Comparison of ENCODE assay signal across 21 cellular contexts in genomic region chr7:122013070-122013469, GRCh38.
DNase-seq lines count a peak whose midpoint lies in the region; ATAC-seq, FAIRE-seq and TF ChIP-seq lines count a peak whose summit lies in the region.
"Had no signal": no experiment of that assay in that cellular context is flagged by ENCODE, and none has a peak within 500 bp of the region (broad histone marks: within the 10 kb centered on the region; RNA-seq: fewer than 3 reads in every experiment).

No MANE protein-coding gene starts in this region.

- H3K4me3 ChIP-seq in bronchial epithelial cell (ENCODE audit: low read depth, low read length) = no peak overlapping the region
- H3K4me3 ChIP-seq: A549, gastroesophageal sphincter, HAP-1, lower lobe of right lung, MG63, psoas muscle had no signal

- TF ChIP-seq CTCF in bronchial epithelial cell (IDR thresholded peaks at IDR 0.05; ENCODE audit: insufficient read depth, low read length, severe bottlenecking) = no peak

- peak overlapping the region; percentile 3 for H3K27ac Mint-ChIP-seq in activated CD4-positive, alpha-beta T cell treated with anti-CD3 and anti-CD28 coated beads, Interleukin-2, amount 10 ng/mL, durations not matched to agents 24 days and 14 days
- H3K27ac Mint-ChIP-seq: CD8-positive, alpha-beta T cell; natural killer cell; WTC11 had no signal

- H3K9me3 Mint-ChIP-seq in activated CD4-positive, alpha-beta T cell treated with anti-CD3 and anti-CD28 coated beads, Interleukin-2, amount 10 ng/mL, durations not matched to agents 24 days and 14 days = no peaks in the 10 kb centered on the region
- H3K9me3 Mint-ChIP-seq: CD8-positive, alpha-beta T cell; WTC11 had no signal

- H3K36me3 Mint-ChIP-seq in activated CD4-positive, alpha-beta T cell treated with anti-CD3 and anti-CD28 coated beads, Interleukin-2, amount 10 ng/mL, durations not matched to agents 24 days and 14 days (ENCODE audit: low read depth) = no peaks in the 10 kb centered on the region
- H3K36me3 Mint-ChIP-seq: CD8-positive, alpha-beta T cell; natural killer cell had no signal

- FAIRE-seq in bronchial epithelial cell (lab: Jason Lieb, UNC) = no peak
- FAIRE-seq: A549, endometrium, HTR-8/SVneo had no signal

- no peaks in the 10 kb centered on the region for H3K36me3 ChIP-seq in bronchial epithelial cell (ENCODE audit: control insufficient read depth, insufficient read depth, low read length)
- H3K36me3 ChIP-seq: gastroesophageal sphincter, HAP-1, lower lobe of right lung, MG63 had no signal

- DNase-seq in activated CD4-positive, alpha-beta T cell treated with anti-CD3 and anti-CD28 coated beads, Interleukin-2, amount 10 ng/mL, durations not matched to agents 24 days and 14 days = no peak
- DNase-seq in activated CD4-positive, alpha-beta T cell treated with anti-CD3 and anti-CD28 coated beads, Interleukin-2, amount 50 U/mL, for 4 hours = no peak
- peak; percentile 4 for DNase-seq in bronchial epithelial cell (ENCODE audit: low read depth)
- DNase-seq in cardiac septum (ENCODE audit: low spot score) = no peak
- DNase-seq in NCI-H1694 treated with DMSO at 0.1 percent for 48 hours (lab: John Stamatoyannopoulos, UW) = no peak
- DNase-seq: CD8-positive, alpha-beta T cell; cerebellar nuclear complex; lower lobe of right lung; MG63; natural killer cell; NCI-H69; psoas muscle had no signal

- no peaks in the 10 kb centered on the region for H3K4me1 Mint-ChIP-seq in activated CD4-positive, alpha-beta T cell treated with anti-CD3 and anti-CD28 coated beads, Interleukin-2, amount 10 ng/mL, durations not matched to agents 24 days and 14 days
- H3K4me1 Mint-ChIP-seq: natural killer cell, WTC11 had no signal

- H3K27me3 ChIP-seq in bronchial epithelial cell (ENCODE audit: control insufficient read depth, insufficient read depth, low read length) = no peaks in the 10 kb centered on the region
- H3K27me3 ChIP-seq: gastroesophageal sphincter, MG63 had no signal

- no peaks in the 10 kb centered on the region for H3K27me3 Mint-ChIP-seq in activated CD4-positive, alpha-beta T cell treated with anti-CD3 and anti-CD28 coated beads, Interleukin-2, amount 10 ng/mL, durations not matched to agents 24 days and 14 days

- ATAC-seq in GM18868 (IDR thresholded peaks at IDR 0.05; ENCODE audit: unreplicated experiment) (peak; percentile 72), HG03175 (IDR thresholded peaks at IDR 0.05; ENCODE audit: unreplicated experiment) (peak; percentile 57), GM21528 (IDR thresholded peaks at IDR 0.05; ENCODE audit: low FRiP score, unreplicated experiment) (no peak)
- ATAC-seq: A549; CD8-positive, alpha-beta T cell; gastroesophageal sphincter; lower lobe of right lung; natural killer cell; psoas muscle; WTC11 had no signal

- H3K4me3 Mint-ChIP-seq in activated CD4-positive, alpha-beta T cell treated with anti-CD3 and anti-CD28 coated beads, Interleukin-2, amount 10 ng/mL, durations not matched to agents 24 days and 14 days = no peak overlapping the region
- H3K4me3 Mint-ChIP-seq: CD8-positive, alpha-beta T cell; natural killer cell; WTC11 had no signal

- intact Hi-C loops in activated CD4-positive, alpha-beta T cell treated with anti-CD3 and anti-CD28 coated beads, Interleukin-2, amount 10 ng/mL, durations not matched to agents 24 days and 14 days (cut with micrococcal nuclease) = no loop called here
- intact Hi-C loops in cardiac septum (cut with DNase I) = no loop called here
